10 cellular contexts compared by ENCODE assay signal in genomic region chr12:121532503-121533390, GRCh38. TPM values are rescaled to one million over a fixed set of nuclear protein-coding genes. Genes with fewer than 3 reads are reported as not detected.
A peak's percentile ranks its signal among the peaks of the same experiment; 100 is the strongest.
DNase-seq lines count a peak whose midpoint lies in the region; TF ChIP-seq lines count a peak whose summit lies in the region.
"Had no signal": no experiment of that assay in that cellular context is flagged by ENCODE, and none has a peak within 500 bp of the region (broad histone marks: within the 10 kb centered on the region; RNA-seq: fewer than 3 reads in every experiment).

No MANE protein-coding gene starts in this region.

- TF ChIP-seq POLR2A in esophagus muscularis mucosa (IDR thresholded peaks at IDR 0.05; ENCODE audit: low read depth): no peak

- no peak for TF ChIP-seq CTCF in BJ (IDR thresholded peaks at IDR 0.05; ENCODE audit: insufficient read depth, low read depth, low read length)
- no peak for TF ChIP-seq CTCF in HFF-Myc (IDR thresholded peaks at IDR 0.05; ENCODE audit: low read depth, low read length, missing control alignments)
- no peak for TF ChIP-seq CTCF in esophagus muscularis mucosa (IDR thresholded peaks at IDR 0.05)
- no peak for TF ChIP-seq CTCF in nephron (IDR thresholded peaks at IDR 0.05; ENCODE audit: unreplicated experiment in 3 of 3)

- WGBS in esophagus muscularis mucosa: 67% methylated on average over 11 of the region's 16 CpGs

- CTCF ChIA-PET in BJ (lab: Yijun Ruan, JAX): interaction anchor here (0.8 to 2.6 kb wide), 8 partner anchors 20 to 295 kb away, joined by 3 to 11 read pairs (median 3); partner anchors contain the start of gene RHOF

- DNase-seq in BJ (ENCODE audit: low read depth): peak; percentile 54
- peak; percentile 79 for DNase-seq in HFF-Myc (ENCODE audit: extremely low read depth, low read depth)
- DNase-seq in esophagus muscularis mucosa (ENCODE audit: extremely low spot score): no peak
- DNase-seq in mesenteric fat pad (ENCODE audit: low spot score): no peak
- no peak for DNase-seq in activated effector memory CD4-positive, alpha-beta T cell treated with anti-CD3 and anti-CD28 coated beads, Interleukin-2, amount 50 U/mL, for 16 hours
- no peak for DNase-seq in DMS153 treated with DMSO at 0.1 percent for 48 hours (lab: John Stamatoyannopoulos, UW; ENCODE audit: unreplicated experiment)
- no peak for DNase-seq in NCI-H1092 treated with DMSO at 0.1 percent for 48 hours (lab: John Stamatoyannopoulos, UW)
- DNase-seq: activated CD4-positive, CD25-positive, alpha-beta regulatory T cell treated with anti-CD3 and anti-CD28 coated beads, Interleukin-2, amount 50 U/mL, for 72 hours; activated naive CD4-positive, alpha-beta T cell treated with anti-CD3 and anti-CD28 coated beads, Interleukin-2, amount 10 ng/mL, durations not matched to agents 7 days and 5 days had no signal

- POLR2A ChIA-PET in BJ (lab: Charles Lee): interaction anchor here (0.6 kb wide), 2 partner anchors 11 to 86 kb away, joined by 3 read pairs; no protein-coding TSS in a partner anchor

- H3K4me3 Mint-ChIP-seq in nephron: peak overlapping the region; percentile 48 to 75 (median 68)
- H3K4me3 Mint-ChIP-seq: activated naive CD4-positive, alpha-beta T cell treated with anti-CD3 and anti-CD28 coated beads, Interleukin-2, amount 10 ng/mL, durations not matched to agents 7 days and 5 days had no signal

- H3K27me3 Mint-ChIP-seq in nephron (ENCODE audit: low read depth): peaks cover 6% of the 10 kb centered on the region

- H3K27ac ChIP-seq in esophagus muscularis mucosa (replicated peaks in 1 of 4): peak overlapping the region; percentile 57 to 71 (median 62)

- H3K27me3 ChIP-seq in BJ (ENCODE audit: control insufficient read depth, insufficient read depth, low read length) (no peaks in the 10 kb centered on the region), esophagus muscularis mucosa (no peaks in the 10 kb centered on the region)

- H3K27ac Mint-ChIP-seq in nephron: peak overlapping the region; percentile 96 to 99 (median 97)

- no peaks in the 10 kb centered on the region for H3K9me3 ChIP-seq in esophagus muscularis mucosa

- H3K4me3 ChIP-seq in BJ (ENCODE audit: low read depth, low read length) (no peak overlapping the region), HFF-Myc (replicated peaks; ENCODE audit: low read depth, low read length) (no peak overlapping the region; the same call in 1 of the 2 replicates), esophagus muscularis mucosa (no peak overlapping the region)

- H3K36me3 ChIP-seq in BJ (ENCODE audit: control insufficient read depth, insufficient read depth, low read length): no peaks in the 10 kb centered on the region; the same call in 1 of the 2 replicates
- H3K36me3 ChIP-seq in esophagus muscularis mucosa: peaks cover 0 to 39% (median 15%) of the 10 kb centered on the region in 4 donors

- H3K4me1 Mint-ChIP-seq in nephron: peaks cover 50% of the 10 kb centered on the region

- H3K4me1 ChIP-seq in esophagus muscularis mucosa: peaks cover 49 to 58% (median 52%) of the 10 kb centered on the region in 4 donors

- intact Hi-C loops in esophagus muscularis mucosa (cut with DNase I): no loop called here

- H3K36me3 Mint-ChIP-seq in nephron (ENCODE audit: low read depth): peaks cover 35% of the 10 kb centered on the region

- no peaks in the 10 kb centered on the region for H3K9me3 Mint-ChIP-seq in nephron
- H3K9me3 Mint-ChIP-seq: activated naive CD4-positive, alpha-beta T cell treated with anti-CD3 and anti-CD28 coated beads, Interleukin-2, amount 10 ng/mL, durations not matched to agents 7 days and 5 days had no signal

- no peak for TF ChIP-seq EP300 in esophagus muscularis mucosa (IDR thresholded peaks at IDR 0.05)

RNA-seq across cellular contexts. Expression of gene KDM2B, which starts 48.1 kb away (rescaled TPM):
- 7.9 and 15.0 TPM in 2 replicates for polyA plus RNA-seq in BJ (2011; rRNA removed)
- polyA minus RNA-seq in BJ (2011; rRNA and poly(A)+ RNA removed): 15.6 and 22.4 TPM in 2 replicates
- 10 to 100 TPM; 13.6 to 23.5 (median 20.0) TPM for total RNA-seq in esophagus muscularis mucosa
- total RNA-seq in mesenteric fat pad: 17.2 TPM

Comparison
In these comparisons a context has a peak if more than half of its experiments do, and no peak if none do; other contexts are left out.
1. DNase-seq: peak in BJ (single experiment) and HFF-Myc (single experiment); none in esophagus muscularis mucosa (single experiment), mesenteric fat pad (single experiment), activated effector memory CD4-positive, alpha-beta T cell treated with anti-CD3 and anti-CD28 coated beads, Interleukin-2, amount 50 U/mL, for 16 hours (single experiment), DMS153 treated with DMSO at 0.1 percent for 48 hours (single experiment) and NCI-H1092 treated with DMSO at 0.1 percent for 48 hours (single experiment).